12 cellular contexts compared by ENCODE assay signal in genomic region chr17:42541041-42541833, GRCh38. TPM values are rescaled to one million over a fixed set of nuclear protein-coding genes. Genes with fewer than 3 reads are reported as not detected.
A peak's percentile ranks its signal among the peaks of the same experiment; 100 is the strongest.
DNase-seq lines count a peak whose midpoint lies in the region; ATAC-seq and TF ChIP-seq lines count a peak whose summit lies in the region.
"Had no signal": no experiment of that assay in that cellular context is flagged by ENCODE, and none has a peak within 500 bp of the region (broad histone marks: within the 10 kb centered on the region; RNA-seq: fewer than 3 reads in every experiment).

No MANE protein-coding gene starts in this region.

- no peak overlapping the region for H3K4me3 ChIP-seq in CD4-positive, alpha-beta memory T cell (ENCODE audit: low read length in 2 of 2)
- no peak overlapping the region for H3K4me3 ChIP-seq in IMR-90 (ENCODE audit: insufficient read depth, low read depth, low read length)

- H4K5ac ChIP-seq in IMR-90 (ENCODE audit: low read depth, low read length) = no peak overlapping the region

- H3K4me1 Mint-ChIP-seq in CD4-positive, alpha-beta memory T cell = peaks cover 19 to 42% (median 25%) of the 10 kb centered on the region in 4 donors
- H3K4me1 Mint-ChIP-seq in activated T-helper 17 cell treated with anti-CD3 and anti-CD28 coated beads, Interleukin-2, amount 50 U/mL, for 72 hours = peaks cover 21% of the 10 kb centered on the region

- peaks cover 0 to 4% of the 10 kb centered on the region in 2 donors for H3K36me3 Mint-ChIP-seq in CD4-positive, alpha-beta memory T cell
- no peaks in the 10 kb centered on the region for H3K36me3 Mint-ChIP-seq in activated T-helper 17 cell treated with anti-CD3 and anti-CD28 coated beads, Interleukin-2, amount 50 U/mL, for 72 hours (ENCODE audit: low read depth)

- no peaks in the 10 kb centered on the region for H3K9me3 ChIP-seq in CD4-positive, alpha-beta memory T cell (ENCODE audit: control insufficient read depth in 1 of 2, low read length in 2 of 2)
- no peaks in the 10 kb centered on the region for H3K9me3 ChIP-seq in IMR-90 (ENCODE audit: control insufficient read depth, insufficient read depth, low read length)

- ATAC-seq in IMR-90 (ENCODE audit: low read depth) (no peak), left colon (peak; percentile 79), GM19351 (IDR thresholded peaks at IDR 0.05; ENCODE audit: unreplicated experiment) (no peak), GM21526 (IDR thresholded peaks at IDR 0.05; ENCODE audit: low FRiP score, unreplicated experiment) (no peak)
- ATAC-seq in activated T-helper 17 cell treated with anti-CD3 and anti-CD28 coated beads, Interleukin-2, amount 50 U/mL, for 72 hours (replicated peaks) = peak; percentile 47
- ATAC-seq: left cardiac atrium had no signal

- no peak overlapping the region for H3K23ac ChIP-seq in IMR-90 (ENCODE audit: low read depth, low read length)

- no peaks in the 10 kb centered on the region for H3K27me3 Mint-ChIP-seq in CD4-positive, alpha-beta memory T cell
- H3K27me3 Mint-ChIP-seq in activated T-helper 17 cell treated with anti-CD3 and anti-CD28 coated beads, Interleukin-2, amount 50 U/mL, for 72 hours = no peaks in the 10 kb centered on the region
- H3K27me3 Mint-ChIP-seq: progenitor cell of endocrine pancreas had no signal

- H3K36me3 ChIP-seq in CD4-positive, alpha-beta memory T cell (ENCODE audit: insufficient read depth, low read length) = no peaks in the 10 kb centered on the region
- peaks cover 48% of the 10 kb centered on the region for H3K36me3 ChIP-seq in IMR-90 (ENCODE audit: control insufficient read depth, insufficient read depth, low read length)

- no peak overlapping the region for H4K91ac ChIP-seq in IMR-90 (ENCODE audit: insufficient read depth, low read depth, low read length)

- peak in 2 of 5 donors; percentile 25 to 51 for DNase-seq in CD4-positive, alpha-beta memory T cell
- DNase-seq in IMR-90 (no peak), left colon (peak; percentile 40 to 72), COR-L47 (lab: John Stamatoyannopoulos, UW) (no peak), cerebellar cortex (ENCODE audit: low spot score) (no peak)
- DNase-seq: amygdala, left cardiac atrium, NCI-H1092 had no signal

- no peak overlapping the region for H2BK120ac ChIP-seq in IMR-90 (ENCODE audit: low read depth, low read length)

- no peak overlapping the region for H3K4me2 ChIP-seq in IMR-90 (ENCODE audit: low read depth, low read length)

- no peak for TF ChIP-seq RAD21 in IMR-90 (IDR thresholded peaks at IDR 0.05; ENCODE audit: low read length)

- H3K4me1 ChIP-seq in CD4-positive, alpha-beta memory T cell (ENCODE audit: insufficient read depth, low read length) = peaks cover 22% of the 10 kb centered on the region
- peaks cover 7% of the 10 kb centered on the region for H3K4me1 ChIP-seq in IMR-90 (ENCODE audit: control insufficient read depth, insufficient read depth, low read length)

- H3K79me1 ChIP-seq in IMR-90 (ENCODE audit: low read depth in 1 of 2, low read length in 2 of 2) = peaks cover 15 to 29% of the 10 kb centered on the region in 2 experiments

- H3K4ac ChIP-seq in IMR-90 (ENCODE audit: low read depth, low read length) = no peak overlapping the region

- in situ Hi-C loops in IMR-90 (cut with MboI; ENCODE audit: low sequenced_read_pairs) = no loop called here

- peak overlapping the region in 7 of 8 donors; percentile 57 to 79 (median 67) for H3K4me3 Mint-ChIP-seq in CD4-positive, alpha-beta memory T cell
- H3K4me3 Mint-ChIP-seq in activated T-helper 17 cell treated with anti-CD3 and anti-CD28 coated beads, Interleukin-2, amount 50 U/mL, for 72 hours = peak overlapping the region; percentile 62

- no peak overlapping the region for H2BK15ac ChIP-seq in IMR-90 (ENCODE audit: low read depth, low read length)

- TF ChIP-seq POLR2A in IMR-90 (IDR thresholded peaks at IDR 0.05; ENCODE audit: low read depth, low read length) = no peak

- CTCF ChIA-PET in CD4-positive, alpha-beta memory T cell (lab: Charles Lee; ENCODE audit: partially characterized antibody) = interaction anchor here (0.8 to 1.6 kb wide), 4 partner anchors 9 to 37 kb away, joined by 3 to 6 read pairs (median 4); partner anchors contain the start of gene COASY
- CTCF ChIA-PET in IMR-90 (lab: Yijun Ruan, JAX) = interaction anchor here (0.6 to 0.7 kb wide), 2 partner anchors 10 to 106 kb away, joined by 3 read pairs; no protein-coding TSS in a partner anchor

- H2AK9ac ChIP-seq in IMR-90 (replicated peaks; ENCODE audit: low read depth, low read length, poor library complexity) = no peak overlapping the region

- dilution Hi-C loops in IMR-90 (cut with HindIII; ENCODE audit: low sequenced_read_pairs, unreplicated experiment) = no loop called here

- H2AK5ac ChIP-seq in IMR-90 (ENCODE audit: low read depth, low read length) = no peak overlapping the region

- peak overlapping the region; percentile 27 for H2AFZ ChIP-seq in IMR-90 (replicated peaks; ENCODE audit: low read length, poor library complexity)

- no peak overlapping the region for H3K9ac ChIP-seq in IMR-90 (ENCODE audit: low read depth, low read length)

- H3K18ac ChIP-seq in IMR-90 (ENCODE audit: low read depth, low read length) = no peak overlapping the region

- H3K27ac ChIP-seq in CD4-positive, alpha-beta memory T cell (ENCODE audit: low read depth, low read length) = no peak overlapping the region
- no peak overlapping the region for H3K27ac ChIP-seq in IMR-90 (ENCODE audit: insufficient read depth, low read length)

- H4K8ac ChIP-seq in IMR-90 (ENCODE audit: low read depth in 2 of 2, low read length in 2 of 2) = no peak overlapping the region

- peaks cover 9% of the 10 kb centered on the region; the same call in 1 of the 2 replicates for H4K20me1 ChIP-seq in IMR-90 (ENCODE audit: insufficient read depth, low read length)

- peak overlapping the region; percentile 65 to 92 (median 75) for H3K27ac Mint-ChIP-seq in CD4-positive, alpha-beta memory T cell
- H3K27ac Mint-ChIP-seq in activated T-helper 17 cell treated with anti-CD3 and anti-CD28 coated beads, Interleukin-2, amount 50 U/mL, for 72 hours = peak overlapping the region; percentile 77
- H3K27ac Mint-ChIP-seq: progenitor cell of endocrine pancreas had no signal

- BruUV-seq in IMR-90 (replicated peaks; lab: Mats Ljungman, UMichigan) = no TSS peak

- no peak overlapping the region for H2BK5ac ChIP-seq in IMR-90 (ENCODE audit: low read depth, low read length, poor library complexity, severe bottlenecking)

- 80% methylated on average over 5 of the region's 17 CpGs; no CpG with 5 or more reads in 1 of the 2 experiments for WGBS in IMR-90 (ENCODE audit: extremely low coverage in 2 of 2, insufficient read length in 1 of 2), 2 experiments

- intact Hi-C loops in CD4-positive, alpha-beta memory T cell (cut with micrococcal nuclease) = no loop called here
- intact Hi-C loops in IMR-90 (cut with micrococcal nuclease) = no loop called here
- intact Hi-C loops in left colon (cut with DNase I, micrococcal nuclease) = no loop called here

- H3K56ac ChIP-seq in IMR-90 (ENCODE audit: extremely low read depth, insufficient read depth, low read length) = no peak overlapping the region

- POLR2A ChIA-PET in CD4-positive, alpha-beta memory T cell (lab: Charles Lee; ENCODE audit: partially characterized antibody) = interaction anchor here (0.6 to 1.9 kb wide), 6 partner anchors 9 to 153 kb away, joined by 3 to 8 read pairs (median 3); partner anchors contain the start of genes PLEKHH3 and STAT3
- POLR2A ChIA-PET in IMR-90 (lab: Charles Lee; ENCODE audit: unreplicated experiment) = no interaction called here

- no peaks in the 10 kb centered on the region for H3K9me3 Mint-ChIP-seq in CD4-positive, alpha-beta memory T cell
- no peaks in the 10 kb centered on the region for H3K9me3 Mint-ChIP-seq in activated T-helper 17 cell treated with anti-CD3 and anti-CD28 coated beads, Interleukin-2, amount 50 U/mL, for 72 hours

- H3K14ac ChIP-seq in IMR-90 (replicated peaks; ENCODE audit: low read depth, low read length) = no peak overlapping the region

- H3K27me3 ChIP-seq in CD4-positive, alpha-beta memory T cell (ENCODE audit: insufficient read depth, low read length) = no peaks in the 10 kb centered on the region
- H3K27me3 ChIP-seq in IMR-90 (ENCODE audit: control insufficient read depth, insufficient read depth, low read length) = no peaks in the 10 kb centered on the region

- no peak overlapping the region for H2BK20ac ChIP-seq in IMR-90 (ENCODE audit: low read depth, low read length)

- peaks cover 22% of the 10 kb centered on the region for H3K9me1 ChIP-seq in IMR-90 (ENCODE audit: insufficient read depth, low read length)

- no peak for TF ChIP-seq CTCF in IMR-90 (conservative IDR thresholded peaks at IDR 0.05; ENCODE audit: low read depth, low read length)

RNA-seq across cellular contexts. Expression of gene NAGLU, which starts 5.2 kb away (rescaled TPM):
- total RNA-seq in CD4-positive, alpha-beta memory T cell = 10 to 100 TPM; 20.6 to 22.8 TPM
- polyA plus RNA-seq in CD4-positive, alpha-beta memory T cell = 10 to 100 TPM in 1 of 2 donors, 1 to 10 TPM in 1; 8.5 to 15.5 TPM
- total RNA-seq in IMR-90 (2012; rRNA removed) = 6.5 and 7.5 TPM in 2 replicates
- 29.2 TPM in 2 replicates for polyA plus RNA-seq in IMR-90 (2012; rRNA removed)
- polyA plus RNA-seq in IMR-90 (2012; cell fraction: cytosol; rRNA removed) = 17.3 and 46.5 TPM in 2 replicates
- 42.7 and 138 TPM in 2 replicates for polyA plus RNA-seq in IMR-90 (2012; cell fraction: nucleus; rRNA removed; ENCODE audit: low replicate concordance)
- total RNA-seq in activated T-helper 17 cell treated with anti-CD3 and anti-CD28 coated beads, Interleukin-2, amount 50 U/mL, for 72 hours = 10 to 100 TPM in 1 of 2 donors, 1 to 10 TPM in 1; 8.4 to 11.0 TPM
- total RNA-seq in left colon = 10 to 100 TPM; 36.5 to 45.9 TPM

RNA-seq across cellular contexts. Expression of gene HSD17B1, which starts 11.5 kb away (rescaled TPM):
- total RNA-seq in CD4-positive, alpha-beta memory T cell = 1 to 10 TPM; 1.2 TPM
- polyA plus RNA-seq in CD4-positive, alpha-beta memory T cell = under 1 TPM; 0.07 to 0.88 TPM
- total RNA-seq in IMR-90 (2012; rRNA removed) (0.56 and 0.72 TPM in 2 replicates), left colon (under 1 TPM; 0.85 to 0.98 TPM)
- polyA plus RNA-seq in IMR-90 (2012; rRNA removed) = 1.4 and 2.9 TPM in 2 replicates
- 1.4 and 2.6 TPM in 2 replicates for polyA plus RNA-seq in IMR-90 (2012; cell fraction: cytosol; rRNA removed)
- 1.5 and 3.3 TPM in 2 replicates for polyA plus RNA-seq in IMR-90 (2012; cell fraction: nucleus; rRNA removed; ENCODE audit: low replicate concordance)
- under 1 TPM; 0.82 to 0.90 TPM for total RNA-seq in activated T-helper 17 cell treated with anti-CD3 and anti-CD28 coated beads, Interleukin-2, amount 50 U/mL, for 72 hours

RNA-seq across cellular contexts. Expression of gene COASY, which starts 20.7 kb away (rescaled TPM):
- total RNA-seq in CD4-positive, alpha-beta memory T cell = 10 to 100 TPM; 65.2 to 71.1 TPM
- 10 to 100 TPM; 44.6 to 66.0 TPM for polyA plus RNA-seq in CD4-positive, alpha-beta memory T cell
- total RNA-seq in IMR-90 (2012; rRNA removed) = 9.7 and 10.6 TPM in 2 replicates
- polyA plus RNA-seq in IMR-90 (2012; rRNA removed) = 44.0 and 46.6 TPM in 2 replicates
- polyA plus RNA-seq in IMR-90 (2012; cell fraction: cytosol; rRNA removed) = 32.3 and 40.6 TPM in 2 replicates
- 76.9 and 130 TPM in 2 replicates for polyA plus RNA-seq in IMR-90 (2012; cell fraction: nucleus; rRNA removed; ENCODE audit: low replicate concordance)
- 100 to 1,000 TPM in 1 of 2 donors, 10 to 100 TPM in 1; 76.7 to 108 TPM for total RNA-seq in activated T-helper 17 cell treated with anti-CD3 and anti-CD28 coated beads, Interleukin-2, amount 50 U/mL, for 72 hours
- total RNA-seq in left colon = 100 to 1,000 TPM in 1 of 2 donors, 10 to 100 TPM in 1; 92.6 to 122 TPM

RNA-seq across cellular contexts. Expression of gene MLX, which starts 25.7 kb away (rescaled TPM):
- 10 to 100 TPM; 73.3 to 73.7 TPM for total RNA-seq in CD4-positive, alpha-beta memory T cell
- 10 to 100 TPM; 38.1 to 53.6 TPM for polyA plus RNA-seq in CD4-positive, alpha-beta memory T cell
- total RNA-seq in IMR-90 (2012; rRNA removed) = 37.5 and 37.8 TPM in 2 replicates
- polyA plus RNA-seq in IMR-90 (2012; rRNA removed) = 45.5 and 45.6 TPM in 2 replicates
- polyA plus RNA-seq in IMR-90 (2012; cell fraction: cytosol; rRNA removed) = 17.2 and 19.2 TPM in 2 replicates
- polyA plus RNA-seq in IMR-90 (2012; cell fraction: nucleus; rRNA removed; ENCODE audit: low replicate concordance) = 115 and 123 TPM in 2 replicates
- 10 to 100 TPM; 46.2 to 57.8 TPM for total RNA-seq in activated T-helper 17 cell treated with anti-CD3 and anti-CD28 coated beads, Interleukin-2, amount 50 U/mL, for 72 hours
- 10 to 100 TPM; 95.1 to 98.8 TPM for total RNA-seq in left colon

RNA-seq across cellular contexts. Expression of gene PSMC3IP, which starts 36.3 kb away (rescaled TPM):
- total RNA-seq in CD4-positive, alpha-beta memory T cell = 1 to 10 TPM; 3.4 to 4.5 TPM
- polyA plus RNA-seq in CD4-positive, alpha-beta memory T cell = 1 to 10 TPM in 1 of 2 donors, under 1 TPM in 1; 0.93 to 1.9 TPM
- total RNA-seq in IMR-90 (2012; rRNA removed) (5.6 and 8.9 TPM in 2 replicates), left colon (1 to 10 TPM; 1.6 to 2.2 TPM)
- polyA plus RNA-seq in IMR-90 (2012; rRNA removed) = 9.8 and 11.1 TPM in 2 replicates
- polyA plus RNA-seq in IMR-90 (2012; cell fraction: cytosol; rRNA removed) = 2.9 and 5.3 TPM in 2 replicates
- polyA plus RNA-seq in IMR-90 (2012; cell fraction: nucleus; rRNA removed; ENCODE audit: low replicate concordance) = 6.5 and 20.3 TPM in 2 replicates
- 10 to 100 TPM; 25.9 to 34.2 TPM for total RNA-seq in activated T-helper 17 cell treated with anti-CD3 and anti-CD28 coated beads, Interleukin-2, amount 50 U/mL, for 72 hours

Comparison
In these comparisons a context has a peak if more than half of its experiments do, and no peak if none do; other contexts are left out.
1. DNase-seq: peak in left colon (2 of 2); none in IMR-90 (single experiment), COR-L47 (single experiment) and cerebellar cortex (single experiment).
2. ATAC-seq: peak in activated T-helper 17 cell treated with anti-CD3 and anti-CD28 coated beads, Interleukin-2, amount 50 U/mL, for 72 hours (single experiment) and left colon (single experiment); none in IMR-90 (single experiment), GM19351 (single experiment) and GM21526 (single experiment).